ENCODE assay signal across 8 cellular contexts in the genomic region with DNA sequence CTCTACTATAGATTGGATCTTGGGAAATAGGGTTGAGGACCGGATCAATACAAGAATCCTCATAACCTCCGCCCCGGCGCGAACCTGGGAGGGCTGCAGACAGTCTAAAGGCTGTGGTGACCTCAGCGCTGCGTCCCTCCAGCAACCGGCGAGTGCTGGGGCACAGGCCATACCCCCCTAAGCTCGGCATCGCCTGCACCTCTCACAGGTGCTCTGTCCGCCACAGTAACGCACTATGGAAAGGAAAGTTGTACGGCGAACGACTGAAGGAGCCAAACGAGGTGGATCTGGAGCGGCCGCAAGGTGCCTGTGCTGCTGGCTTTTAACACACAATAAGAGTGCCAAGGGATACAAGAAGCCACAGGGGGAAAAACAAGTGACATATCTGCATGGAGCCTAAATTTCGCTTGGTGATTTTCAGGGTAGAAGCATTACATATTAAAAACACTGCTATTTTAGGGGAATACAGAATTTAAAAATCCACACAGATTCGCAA. TPM values are rescaled to one million over a fixed set of nuclear protein-coding genes. Genes with fewer than 3 reads are reported as not detected.
DNase-seq lines count a peak whose midpoint lies in the region; ATAC-seq and TF ChIP-seq lines count a peak whose summit lies in the region.

No MANE protein-coding gene starts in this region.

- H3K9ac ChIP-seq in neuronal stem cell (ENCODE audit: low read depth, low read length, poor library complexity), result peak overlapping the region; percentile 65

- H3K36me3 ChIP-seq in esophagus squamous epithelium, result peaks cover 0 to 16% (median 0%) of the 10 kb centered on the region in 3 donors
- H3K36me3 ChIP-seq in neuronal stem cell (replicated peaks in 1 of 2; ENCODE audit: control insufficient read depth in 2 of 2, insufficient read depth in 2 of 2, low read length in 2 of 2), result peaks cover 16 to 28% of the 10 kb centered on the region in 2 donors
- H3K36me3 ChIP-seq in urinary bladder (ENCODE audit: insufficient read depth), result no peaks in the 10 kb centered on the region

- no peak overlapping the region for H3K4ac ChIP-seq in neuronal stem cell (ENCODE audit: low read length)

- no peak overlapping the region for H4K8ac ChIP-seq in neuronal stem cell (ENCODE audit: low read depth, low read length)

- DNase-seq in NCI-H2227 treated with DMSO at 0.1 percent for 48 hours (lab: John Stamatoyannopoulos, UW) (peak; percentile 63), esophagus squamous epithelium (lab: John Stamatoyannopoulos, UW) (no peak), neuronal stem cell (ENCODE audit: low spot score) (peak; percentile 38)
- peak; percentile 75 for DNase-seq in activated CD8-positive, alpha-beta memory T cell treated with anti-CD3 and anti-CD28 coated beads, Interleukin-2, amount 50 U/mL, for 48 hours
- DNase-seq in central memory CD4-positive, alpha-beta T cell, result no peak

- H3K27ac ChIP-seq in esophagus squamous epithelium, result peak overlapping the region; percentile 97 to 98 (median 98)
- peak overlapping the region; percentile 96 for H3K27ac ChIP-seq in neuronal stem cell (replicated peaks; ENCODE audit: low read length)
- peak overlapping the region; percentile 98 for H3K27ac ChIP-seq in urinary bladder (ENCODE audit: low read depth)

- H3K9me3 ChIP-seq in esophagus squamous epithelium (no peaks in the 10 kb centered on the region), neuronal stem cell (replicated peaks in 1 of 2; ENCODE audit: control insufficient read depth in 2 of 2, insufficient read depth in 1 of 2, low read depth in 1 of 2, low read length in 2 of 2) (no peaks in the 10 kb centered on the region)

- ATAC-seq in GM19455 (IDR thresholded peaks at IDR 0.05; ENCODE audit: unreplicated experiment), result no peak

- no peak overlapping the region for H2AK5ac ChIP-seq in neuronal stem cell (ENCODE audit: low read depth, low read length)

- intact Hi-C loops in esophagus squamous epithelium (cut with DNase I), result loop anchor here (5.0 kb wide), 1 partner anchor 70 kb away; a partner anchor contains a TSS

- peak overlapping the region; percentile 96 for H2BK5ac ChIP-seq in neuronal stem cell (ENCODE audit: low read length)

- peak overlapping the region; percentile 84 for H3K4me2 ChIP-seq in neuronal stem cell (ENCODE audit: insufficient read depth, low read length, poor library complexity, severe bottlenecking)

- no peak overlapping the region for H2BK120ac ChIP-seq in neuronal stem cell (ENCODE audit: low read depth, low read length)

- H3K4me3 ChIP-seq in esophagus squamous epithelium, result peak overlapping the region; percentile 64 to 90 (median 88)
- peak overlapping the region; percentile 91 to 92 for H3K4me3 ChIP-seq in neuronal stem cell (ENCODE audit: low read length in 2 of 2)
- peak overlapping the region; percentile 51 for H3K4me3 ChIP-seq in urinary bladder (ENCODE audit: low read depth, low read length)

- no peak overlapping the region for H2BK15ac ChIP-seq in neuronal stem cell (ENCODE audit: low read length)

- no peak for TF ChIP-seq CTCF in esophagus squamous epithelium (IDR thresholded peaks at IDR 0.05)

- 0 to 2% methylated on average over 8 to 16 of the region's 21 CpGs for whole genome bisulfite sequencing in esophagus squamous epithelium, 2 donors
- WGBS in neuronal stem cell (ENCODE audit: extremely low coverage in 2 of 2, insufficient read length in 2 of 2, insufficient replicate concordance in 1 of 2), 2 donors, result no CpG with 5 or more reads among the region's 21 CpGs
- WGBS in urinary bladder, result 2% methylated on average over 21 of the region's 21 CpGs

- peak overlapping the region; percentile 76 for H3K23ac ChIP-seq in neuronal stem cell (ENCODE audit: low read depth, low read length, poor library complexity)

- H3K4me1 ChIP-seq in esophagus squamous epithelium (peaks cover 23 to 46% (median 29%) of the 10 kb centered on the region in 3 donors), neuronal stem cell (ENCODE audit: control insufficient read depth in 2 of 2, insufficient read depth in 1 of 2, low read depth in 1 of 2, low read length in 2 of 2) (peaks cover 16 to 17% of the 10 kb centered on the region in 2 donors), urinary bladder (ENCODE audit: insufficient read depth) (peaks cover 2% of the 10 kb centered on the region)

- no peak overlapping the region for H2BK12ac ChIP-seq in neuronal stem cell (ENCODE audit: low read length)

- H3K18ac ChIP-seq in neuronal stem cell (ENCODE audit: low read length), result peak overlapping the region; percentile 92

- H2AFZ ChIP-seq in neuronal stem cell (ENCODE audit: low read length), result peak overlapping the region; percentile 99

- H4K91ac ChIP-seq in neuronal stem cell (ENCODE audit: low read depth, low read length, poor library complexity), result no peak overlapping the region

- peak; percentile 25 for TF ChIP-seq POLR2A in GM10847 (IDR thresholded peaks at IDR 0.05; ENCODE audit: extremely low read depth, insufficient read length)
- no peak for TF ChIP-seq POLR2A in esophagus squamous epithelium (IDR thresholded peaks at IDR 0.05)

- H3K14ac ChIP-seq in neuronal stem cell (ENCODE audit: low read length), result no peak overlapping the region

- peaks cover 7% of the 10 kb centered on the region for H3K79me1 ChIP-seq in neuronal stem cell (ENCODE audit: low read depth, low read length)

- H3K27me3 ChIP-seq in esophagus squamous epithelium, result no peaks in the 10 kb centered on the region
- no peaks in the 10 kb centered on the region for H3K27me3 ChIP-seq in neuronal stem cell (ENCODE audit: control insufficient read depth in 3 of 3, insufficient read depth in 3 of 3, low read depth in 1 of 3, low read length in 3 of 3)

RNA-seq across cellular contexts. Expression of a gene that starts 1.4 kb away (rescaled TPM):
- total RNA-seq in esophagus squamous epithelium (10 to 100 TPM; 10.5 to 39.5 (median 23.0) TPM), urinary bladder (42.7 TPM)
- polyA plus RNA-seq in neuronal stem cell (2013, experiment 1 of 2), result 12.3 TPM
- 13.7 TPM for polyA plus RNA-seq in neuronal stem cell (2013, experiment 2 of 2)
- polyA plus RNA-seq in urinary bladder, result 4.1 TPM

RNA-seq across cellular contexts. Expression of a gene that starts 53.1 kb away (rescaled TPM):
- total RNA-seq in esophagus squamous epithelium (1 to 10 TPM in 2 of 4 donors, under 1 TPM in 1, not detected in 1; 0.88 to 4.5 (median 4.2) TPM), urinary bladder (15.4 TPM)
- 0.63 TPM for polyA plus RNA-seq in neuronal stem cell (2013, experiment 1 of 2)
- polyA plus RNA-seq in neuronal stem cell (2013, experiment 2 of 2), result 0.46 TPM
- 3.6 TPM for polyA plus RNA-seq in urinary bladder

Comparison
In these comparisons a context has a peak if more than half of its experiments do, and no peak if none do; other contexts are left out.
1. DNase-seq: peak in NCI-H2227 treated with DMSO at 0.1 percent for 48 hours (single experiment), activated CD8-positive, alpha-beta memory T cell treated with anti-CD3 and anti-CD28 coated beads, Interleukin-2, amount 50 U/mL, for 48 hours (single experiment) and neuronal stem cell (single experiment); none in esophagus squamous epithelium (single experiment) and central memory CD4-positive, alpha-beta T cell (single experiment).
2. Peak in every context shown above with its lines, with median percentiles within 50 percentile points of each other: H3K27ac ChIP-seq and H3K4me3 ChIP-seq.